Comparison of ENCODE assay signal across 20 cellular contexts in genomic region chr20:36478137-36478905, GRCh38.
DNase-seq lines count a peak whose midpoint lies in the region; ATAC-seq and TF ChIP-seq lines count a peak whose summit lies in the region.
"Had no signal": no experiment of that assay in that cellular context is flagged by ENCODE, and none has a peak within 500 bp of the region (broad histone marks: within the 10 kb centered on the region; RNA-seq: fewer than 3 reads in every experiment).

No MANE protein-coding gene starts in this region.

- peak; percentile 76 for DNase-seq in ELF-1 (ENCODE audit: low read depth, low spot score)
- DNase-seq in choroid plexus epithelial cell (ENCODE audit: low read depth): peak; percentile 70
- DNase-seq in osteoblast (ENCODE audit: insufficient read length, low spot score, missing footprints): peak; percentile 46
- no peak for DNase-seq in sigmoid colon
- DNase-seq in activated CD4-positive, alpha-beta T cell treated with anti-CD3 and anti-CD28 coated beads for 48 hours: no peak
- DNase-seq: activated CD4-positive, alpha-beta T cell treated with anti-CD3 and anti-CD28 coated beads, Interleukin-2, amount 10 ng/mL, durations not matched to agents 24 days and 14 days; activated CD8-positive, alpha-beta memory T cell treated with anti-CD3 and anti-CD28 coated beads, Interleukin-2, amount 50 U/mL, for 4 hours; activated effector memory CD4-positive, alpha-beta T cell treated with anti-CD3 and anti-CD28 coated beads, Interleukin-2, amount 50 U/mL, for 16 hours; amygdala; KBM-7; MV-4-11; NCI-H1930; small intestine; stimulated activated CD4-positive, alpha-beta T cell treated with anti-CD3 and anti-CD28 coated beads, Interleukin-4, amount 100 ng/mL, for 1 hour; SW 1271 had no signal

- H3K27ac ChIP-seq in OCI-LY1 (ENCODE audit: low read depth, low read length, poor library complexity, severe bottlenecking) (no peak overlapping the region), osteoblast (ENCODE audit: low read depth, low read length) (peak overlapping the region; percentile 49), sigmoid colon (peak overlapping the region in 2 of 4 donors; percentile 13 to 67)
- H3K27ac ChIP-seq: hepatocyte had no signal

- H2AFZ ChIP-seq in OCI-LY1 (ENCODE audit: low read length) (no peak overlapping the region), osteoblast (ENCODE audit: low read length) (no peak overlapping the region)
- H2AFZ ChIP-seq: hepatocyte had no signal

- TF ChIP-seq EP300 in sigmoid colon (IDR thresholded peaks at IDR 0.05): no peak

- H3K9me3 ChIP-seq in OCI-LY1 (ENCODE audit: low read length): no peaks in the 10 kb centered on the region
- H3K9me3 ChIP-seq in osteoblast (ENCODE audit: low read depth, low read length): no peaks in the 10 kb centered on the region
- no peaks in the 10 kb centered on the region for H3K9me3 ChIP-seq in sigmoid colon

- H3K27me3 ChIP-seq in OCI-LY1 (ENCODE audit: insufficient read depth, low read length) (peaks cover 10% of the 10 kb centered on the region), osteoblast (ENCODE audit: insufficient read depth, low read length) (no peaks in the 10 kb centered on the region), sigmoid colon (no peaks in the 10 kb centered on the region)
- H3K27me3 ChIP-seq: hepatocyte had no signal

- H3K4me1 ChIP-seq in OCI-LY1 (ENCODE audit: insufficient read depth, low read length, severe bottlenecking) (no peaks in the 10 kb centered on the region), osteoblast (ENCODE audit: insufficient read depth, low read length) (peaks cover 66% of the 10 kb centered on the region), sigmoid colon (peaks cover 0 to 83% (median 77%) of the 10 kb centered on the region in 4 donors)

- H3K9ac ChIP-seq in OCI-LY1 (ENCODE audit: low read length): no peak overlapping the region

- H3K79me2 ChIP-seq in OCI-LY1 (ENCODE audit: insufficient read depth, low read length): no peaks in the 10 kb centered on the region
- H3K79me2 ChIP-seq in osteoblast (ENCODE audit: insufficient read depth, low read length): peaks cover 99% of the 10 kb centered on the region

- no peaks in the 10 kb centered on the region for H3K36me3 ChIP-seq in OCI-LY1 (ENCODE audit: insufficient read depth, low read length)
- peaks cover 18% of the 10 kb centered on the region for H3K36me3 ChIP-seq in osteoblast (ENCODE audit: insufficient read depth, low read length)
- peaks cover 0 to 3% (median 0%) of the 10 kb centered on the region in 4 donors for H3K36me3 ChIP-seq in sigmoid colon

- 0 out of 2 replicates have a peak, but pooled peaks have one; percentile 6 for TF ChIP-seq CTCF in OCI-LY1 (IDR thresholded peaks at IDR 0.05; ENCODE audit: low read length)
- TF ChIP-seq CTCF in choroid plexus epithelial cell (conservative IDR thresholded peaks at IDR 0.05; ENCODE audit: low read depth, low read length): peak; percentile 13
- no peak for TF ChIP-seq CTCF in osteoblast (IDR thresholded peaks at IDR 0.05; ENCODE audit: extremely low read depth, low read depth, low read length)
- no peak for TF ChIP-seq CTCF in sigmoid colon (IDR thresholded peaks at IDR 0.05)

- ATAC-seq in HG02884 (IDR thresholded peaks at IDR 0.05; ENCODE audit: unreplicated experiment) (no peak), HG02870 (IDR thresholded peaks at IDR 0.05; ENCODE audit: unreplicated experiment) (no peak)
- ATAC-seq: natural killer cell treated with Interleukin-12 subunit alpha and Interleukin-12 subunit beta and Interleukin-15 and Interleukin-18, amount 100 ng/mL, for 72 hours had no signal

- WGBS in sigmoid colon, 2 donors: 79 to 80% methylated on average over 7 of the region's 7 CpGs

- H3K4me2 ChIP-seq in OCI-LY1 (ENCODE audit: low read length) (no peak overlapping the region), osteoblast (ENCODE audit: insufficient read depth, low read length) (no peak overlapping the region)
- H3K4me2 ChIP-seq: hepatocyte had no signal

- no peaks in the 10 kb centered on the region for H3F3A ChIP-seq in OCI-LY1 (ENCODE audit: insufficient read depth, low read length)

- H3K9me2 ChIP-seq in OCI-LY1 (ENCODE audit: low read depth, low read length): no peaks in the 10 kb centered on the region

- no peak overlapping the region for H3K4me3 ChIP-seq in OCI-LY1 (ENCODE audit: low read depth, low read length, poor library complexity, severe bottlenecking)
- no peak overlapping the region for H3K4me3 ChIP-seq in choroid plexus epithelial cell (ENCODE audit: low read depth, low read length)
- H3K4me3 ChIP-seq in osteoblast (ENCODE audit: insufficient read depth, low read length): no peak overlapping the region
- no peak overlapping the region for H3K4me3 ChIP-seq in sigmoid colon
- H3K4me3 ChIP-seq: hepatocyte had no signal

- H4K20me1 ChIP-seq in OCI-LY1 (ENCODE audit: insufficient read depth, low read length) (no peaks in the 10 kb centered on the region), osteoblast (ENCODE audit: insufficient read depth, low read length) (peaks cover 84% of the 10 kb centered on the region)

- intact Hi-C loops in sigmoid colon (cut with DNase I): no loop called here

- TF ChIP-seq POLR2A in sigmoid colon (IDR thresholded peaks at IDR 0.05): no peak

Comparison
In these comparisons a context has a peak if more than half of its experiments do, and no peak if none do; other contexts are left out.
1. DNase-seq: peak in ELF-1 (single experiment), choroid plexus epithelial cell (single experiment) and osteoblast (single experiment); none in sigmoid colon (single experiment) and activated CD4-positive, alpha-beta T cell treated with anti-CD3 and anti-CD28 coated beads for 48 hours (single experiment).
2. CTCF ChIP-seq: peak in OCI-LY1 (single experiment) and choroid plexus epithelial cell (single experiment); none in osteoblast (single experiment) and sigmoid colon (0 of 4).